Comparison of ENCODE assay signal across 18 cellular contexts in the genomic region with DNA sequence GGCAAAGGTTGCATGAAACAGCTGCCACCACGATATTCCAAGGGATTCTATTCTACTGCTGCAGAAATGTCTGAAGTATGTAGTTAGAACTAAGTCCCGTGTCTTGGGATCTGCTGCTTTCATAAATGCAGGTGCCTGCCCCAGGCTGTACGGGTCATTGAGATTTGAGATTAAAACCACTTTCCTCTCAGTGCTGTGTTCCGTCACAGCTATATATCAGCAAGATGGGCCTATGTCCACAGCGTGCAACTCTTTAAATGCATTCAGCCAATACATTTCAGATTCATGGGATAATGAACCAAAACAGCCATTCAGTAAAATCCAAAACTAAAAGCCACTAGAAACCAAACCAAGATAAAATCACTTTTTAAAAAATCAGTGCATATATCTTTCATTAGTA.
DNase-seq lines count a peak whose midpoint lies in the region; ATAC-seq and TF ChIP-seq lines count a peak whose summit lies in the region.
"Had no signal": no experiment of that assay in that cellular context is flagged by ENCODE, and none has a peak within 500 bp of the region (broad histone marks: within the 10 kb centered on the region; RNA-seq: fewer than 3 reads in every experiment).

No MANE protein-coding gene starts in this region.

- no peaks in the 10 kb centered on the region for H3K36me3 Mint-ChIP-seq in HFFc6 (ENCODE audit: low read depth)
- no peaks in the 10 kb centered on the region for H3K36me3 Mint-ChIP-seq in Calu3 (ENCODE audit: insufficient read depth, unreplicated experiment)
- H3K36me3 Mint-ChIP-seq: CD4-positive, alpha-beta memory T cell had no signal

- H3K27me3 ChIP-seq in BE2C: no peaks in the 10 kb centered on the region

- H3K4me3 Mint-ChIP-seq in HFFc6: peak overlapping the region; percentile 10; the same call in 1 of the 2 replicates
- no peak overlapping the region for H3K4me3 Mint-ChIP-seq in Calu3 (ENCODE audit: low read depth, unreplicated experiment)
- H3K4me3 Mint-ChIP-seq: CD4-positive, alpha-beta memory T cell had no signal

- DNase-seq in BE2C: peak; percentile 13
- no peak for DNase-seq in HFFc6
- peak; percentile 50 for DNase-seq in NCI-H187 treated with DMSO at 0.1 percent for 48 hours (lab: John Stamatoyannopoulos, UW)
- peak; percentile 64 for DNase-seq in left kidney (ENCODE audit: low read depth, low spot score)
- DNase-seq in activated CD4-positive, alpha-beta T cell treated with anti-CD3 and anti-CD28 coated beads for 1 hour: no peak
- DNase-seq in Calu3: no peak
- DNase-seq: 8988T; ACHN; AML-193; C1 segment of cervical spinal cord; CD4-positive, alpha-beta memory T cell; COR-L47; DMS153; DND-41; H7; HCEC 1CT had no signal

- H3K9me3 Mint-ChIP-seq in HFFc6 (no peaks in the 10 kb centered on the region), Calu3 (ENCODE audit: low read depth, unreplicated experiment) (no peaks in the 10 kb centered on the region)

- CTCF ChIA-PET in Calu3 (lab: Charles Lee): no interaction called here

- H3K4me1 Mint-ChIP-seq in HFFc6 (ENCODE audit: low read depth) (peaks cover 37% of the 10 kb centered on the region; the same call in 1 of the 2 replicates), Calu3 (ENCODE audit: low read depth, unreplicated experiment) (no peaks in the 10 kb centered on the region)
- H3K4me1 Mint-ChIP-seq: CD4-positive, alpha-beta memory T cell had no signal

- BruUV-seq in Calu3 (replicated peaks; lab: Mats Ljungman, UMichigan): no TSS peak

- H3K27ac Mint-ChIP-seq in HFFc6 (no peak overlapping the region), Calu3 (ENCODE audit: unreplicated experiment) (no peak overlapping the region)
- H3K27ac Mint-ChIP-seq: CD4-positive, alpha-beta memory T cell had no signal

- H3K27me3 Mint-ChIP-seq in HFFc6 (ENCODE audit: insufficient read depth) (no peaks in the 10 kb centered on the region), Calu3 (ENCODE audit: unreplicated experiment) (no peaks in the 10 kb centered on the region)
- H3K27me3 Mint-ChIP-seq: CD4-positive, alpha-beta memory T cell had no signal

- H3K36me3 ChIP-seq in BE2C: no peaks in the 10 kb centered on the region

- H3K9me3 ChIP-seq in BE2C: no peaks in the 10 kb centered on the region
- H3K9me3 ChIP-seq: A549 had no signal

- intact Hi-C loops in Calu3 (cut with micrococcal nuclease; ENCODE audit: unreplicated experiment): loop anchor here (5.0 to 10.0 kb wide), 2 partner anchors 845 to 1277 kb away; no protein-coding TSS in a partner anchor

- H3K4me1 ChIP-seq in BE2C: no peaks in the 10 kb centered on the region
- H3K4me1 ChIP-seq: A549 had no signal

- no peak for ATAC-seq in HG02678 (IDR thresholded peaks at IDR 0.05; ENCODE audit: unreplicated experiment)
- ATAC-seq: A549 had no signal

- no peak overlapping the region for H3K4me3 ChIP-seq in BE2C (ENCODE audit: low read depth, low read length)
- H3K4me3 ChIP-seq: A549 had no signal

- TF ChIP-seq CTCF in BE2C (IDR thresholded peaks at IDR 0.05; ENCODE audit: low read depth, low read length) (no peak), HFFc6 (IDR thresholded peaks at IDR 0.05) (no peak), Calu3 (IDR thresholded peaks at IDR 0.05; ENCODE audit: unreplicated experiment) (no peak)

Comparison
In these comparisons a context has a peak if more than half of its experiments do, and no peak if none do; other contexts are left out.
1. DNase-seq: peak in BE2C (single experiment), NCI-H187 treated with DMSO at 0.1 percent for 48 hours (single experiment) and left kidney (single experiment); none in HFFc6 (single experiment), activated CD4-positive, alpha-beta T cell treated with anti-CD3 and anti-CD28 coated beads for 1 hour (single experiment) and Calu3 (single experiment).